9 cellular contexts compared by ENCODE assay signal in genomic region chr19:16069813-16070365, GRCh38. TPM values are rescaled to one million over a fixed set of nuclear protein-coding genes. Genes with fewer than 3 reads are reported as not detected.
DNase-seq lines count a peak whose midpoint lies in the region; ATAC-seq and TF ChIP-seq lines count a peak whose summit lies in the region.
"Had no signal": no experiment of that assay in that cellular context is flagged by ENCODE, and none has a peak within 500 bp of the region (broad histone marks: within the 10 kb centered on the region; RNA-seq: fewer than 3 reads in every experiment).

No MANE protein-coding gene starts in this region.

- H3K4me1 ChIP-seq in foreskin keratinocyte = peaks cover 4% of the 10 kb centered on the region

- no peaks in the 10 kb centered on the region for H3K9me3 Mint-ChIP-seq in stimulated activated memory B cell treated with anti-CD40 and anti-IgM and Interleukin-4, amounts not matched to agents 10 μg/mL and 1 μg/mL and 100 μg/mL, for 72 hours

- ATAC-seq in T-helper 17 cell = peak; percentile 9
- peak; percentile 29 for ATAC-seq in foreskin keratinocyte
- ATAC-seq in stimulated activated memory B cell treated with anti-CD40 and anti-IgM and Interleukin-4, amounts not matched to agents 10 μg/mL and 1 μg/mL and 100 μg/mL, for 72 hours = no peak
- no peak for ATAC-seq in GM18861 (IDR thresholded peaks at IDR 0.05; ENCODE audit: unreplicated experiment)

- TF ChIP-seq CTCF in foreskin keratinocyte (conservative IDR thresholded peaks at IDR 0.05) = no peak

- H3K4me3 Mint-ChIP-seq in T-helper 17 cell = no peak overlapping the region
- peak overlapping the region; percentile 44 for H3K4me3 Mint-ChIP-seq in stimulated activated memory B cell treated with anti-CD40 and anti-IgM and Interleukin-4, amounts not matched to agents 10 μg/mL and 1 μg/mL and 100 μg/mL, for 72 hours

- no peaks in the 10 kb centered on the region for H3K27me3 ChIP-seq in foreskin keratinocyte

- DNase-seq in HCEC 1CT (peak; percentile 36), T-helper 17 cell (no peak), foreskin keratinocyte (no peak), islet precursor cell (no peak), NCI-H146 treated with DMSO at 0.1 percent for 48 hours (lab: John Stamatoyannopoulos, UW; ENCODE audit: unreplicated experiment) (no peak)
- no peak for DNase-seq in stimulated activated CD4-positive, alpha-beta T cell treated with anti-CD3 and anti-CD28 coated beads, Interleukin-1b, Interleukin-23, amount 100 ng/mL, for 48 hours
- DNase-seq: NCI-H1930 had no signal

- H3K4me1 Mint-ChIP-seq in T-helper 17 cell = peaks cover 32% of the 10 kb centered on the region
- H3K4me1 Mint-ChIP-seq in stimulated activated memory B cell treated with anti-CD40 and anti-IgM and Interleukin-4, amounts not matched to agents 10 μg/mL and 1 μg/mL and 100 μg/mL, for 72 hours = peaks cover 7% of the 10 kb centered on the region

- H3K27me3 Mint-ChIP-seq in T-helper 17 cell = no peaks in the 10 kb centered on the region
- H3K27me3 Mint-ChIP-seq in stimulated activated memory B cell treated with anti-CD40 and anti-IgM and Interleukin-4, amounts not matched to agents 10 μg/mL and 1 μg/mL and 100 μg/mL, for 72 hours = no peaks in the 10 kb centered on the region

- H3K9me3 ChIP-seq in T-helper 17 cell (ENCODE audit: control insufficient read depth, low read length, poor library complexity, severe bottlenecking) = no peaks in the 10 kb centered on the region

- H3K27ac Mint-ChIP-seq in T-helper 17 cell = no peak overlapping the region
- H3K27ac Mint-ChIP-seq in stimulated activated memory B cell treated with anti-CD40 and anti-IgM and Interleukin-4, amounts not matched to agents 10 μg/mL and 1 μg/mL and 100 μg/mL, for 72 hours = no peak overlapping the region

- H3K27ac ChIP-seq in foreskin keratinocyte = peak overlapping the region; percentile 6

- no peaks in the 10 kb centered on the region for H3K36me3 Mint-ChIP-seq in T-helper 17 cell (ENCODE audit: low read depth)
- no peaks in the 10 kb centered on the region for H3K36me3 Mint-ChIP-seq in stimulated activated memory B cell treated with anti-CD40 and anti-IgM and Interleukin-4, amounts not matched to agents 10 μg/mL and 1 μg/mL and 100 μg/mL, for 72 hours

RNA-seq across cellular contexts. Expression of gene TPM4, which starts 6.4 kb away (rescaled TPM):
- total RNA-seq in T-helper 17 cell = 100 to 1,000 TPM; 261 to 279 TPM
- total RNA-seq in foreskin keratinocyte = 691 and 701 TPM in 2 replicates
- 552 and 595 TPM in 2 replicates for polyA plus RNA-seq in foreskin keratinocyte

RNA-seq across cellular contexts. Expression of gene RAB8A, which starts 41.8 kb away (rescaled TPM):
- total RNA-seq in T-helper 17 cell (100 to 1,000 TPM in 1 of 2 donors, 10 to 100 TPM in 1; 97.5 to 105 TPM), foreskin keratinocyte (76.3 and 84.6 TPM in 2 replicates)
- 53.7 and 59.4 TPM in 2 replicates for polyA plus RNA-seq in foreskin keratinocyte

Comparison
In these comparisons a context has a peak if more than half of its experiments do, and no peak if none do; other contexts are left out.
1. ATAC-seq: peak in T-helper 17 cell (single experiment) and foreskin keratinocyte (single experiment); none in stimulated activated memory B cell treated with anti-CD40 and anti-IgM and Interleukin-4, amounts not matched to agents 10 μg/mL and 1 μg/mL and 100 μg/mL, for 72 hours (single experiment) and GM18861 (single experiment).